25 cellular contexts compared by ENCODE assay signal in genomic region chr17:73742915-73743314, GRCh38.
"Had no signal": no experiment of that assay in that cellular context is flagged by ENCODE, and none has a peak within 500 bp of the region (broad histone marks: within the 10 kb centered on the region; RNA-seq: fewer than 3 reads in every experiment).

No MANE protein-coding gene starts in this region.

- H3K36me3 Mint-ChIP-seq: activated CD4-positive, alpha-beta memory T cell treated with anti-CD3 and anti-CD28 coated beads for 36 hours; activated naive CD4-positive, alpha-beta T cell treated with anti-CD3 and anti-CD28 coated beads, Interleukin-2, amount 10 ng/mL, durations not matched to agents 7 days and 5 days; naive B cell; stimulated activated effector memory CD8-positive, alpha-beta T cell treated with anti-CD3 and anti-CD28 coated beads, Interleukin-12 subunit alpha, Interleukin-12 subunit beta, amount 100 ng/mL, for 72 hours had no signal

- H3K36me3 ChIP-seq: colonic mucosa, esophagus squamous epithelium, gastrocnemius medialis, lower lobe of right lung, suprapubic skin, transverse colon, vagina had no signal

- H3K27me3 ChIP-seq: vagina had no signal

- H3K9me3 Mint-ChIP-seq: activated CD4-positive, alpha-beta memory T cell treated with anti-CD3 and anti-CD28 coated beads for 36 hours; activated naive CD4-positive, alpha-beta T cell treated with anti-CD3 and anti-CD28 coated beads, Interleukin-2, amount 10 ng/mL, durations not matched to agents 7 days and 5 days; activated T-cell treated with anti-CD3 and anti-CD28 coated beads, Interleukin-2, amount 50 U/mL, for 72 hours; endodermal cell; naive B cell; stimulated activated effector memory CD8-positive, alpha-beta T cell treated with anti-CD3 and anti-CD28 coated beads, Interleukin-12 subunit alpha, Interleukin-12 subunit beta, amount 100 ng/mL, for 72 hours; stimulated activated naive CD8-positive, alpha-beta T cell treated with anti-CD3 and anti-CD28 coated beads, Interleukin-15, amount 100 ng/mL, for 72 hours had no signal

- H3K4me1 ChIP-seq: colonic mucosa, esophagus squamous epithelium, gastrocnemius medialis, suprapubic skin, transverse colon, vagina had no signal

- H3K4me3 ChIP-seq: colonic mucosa, esophagus squamous epithelium, gastrocnemius medialis, lower lobe of right lung, suprapubic skin, transverse colon, vagina had no signal

- H3K27ac ChIP-seq: colonic mucosa, esophagus squamous epithelium, gastrocnemius medialis, lower lobe of right lung, suprapubic skin, transverse colon, vagina had no signal

- H3K27me3 Mint-ChIP-seq: activated CD4-positive, alpha-beta memory T cell treated with anti-CD3 and anti-CD28 coated beads for 36 hours; stimulated activated naive CD8-positive, alpha-beta T cell treated with anti-CD3 and anti-CD28 coated beads, Interleukin-15, amount 100 ng/mL, for 72 hours had no signal

- H3K4me1 Mint-ChIP-seq: activated naive CD4-positive, alpha-beta T cell treated with anti-CD3 and anti-CD28 coated beads, Interleukin-2, amount 10 ng/mL, durations not matched to agents 7 days and 5 days; endodermal cell had no signal

- H3K4me3 Mint-ChIP-seq: activated CD4-positive, alpha-beta memory T cell treated with anti-CD3 and anti-CD28 coated beads for 36 hours; activated naive CD4-positive, alpha-beta T cell treated with anti-CD3 and anti-CD28 coated beads, Interleukin-2, amount 10 ng/mL, durations not matched to agents 7 days and 5 days; activated T-cell treated with anti-CD3 and anti-CD28 coated beads, Interleukin-2, amount 50 U/mL, for 72 hours; endodermal cell; naive B cell; stimulated activated effector memory CD8-positive, alpha-beta T cell treated with anti-CD3 and anti-CD28 coated beads, Interleukin-12 subunit alpha, Interleukin-12 subunit beta, amount 100 ng/mL, for 72 hours; stimulated activated naive CD8-positive, alpha-beta T cell treated with anti-CD3 and anti-CD28 coated beads, Interleukin-15, amount 100 ng/mL, for 72 hours had no signal

- H3K9me3 ChIP-seq: colonic mucosa, esophagus squamous epithelium, gastrocnemius medialis, lower lobe of right lung, suprapubic skin, transverse colon, vagina had no signal

- H3K27ac Mint-ChIP-seq: activated CD4-positive, alpha-beta memory T cell treated with anti-CD3 and anti-CD28 coated beads for 36 hours; activated naive CD4-positive, alpha-beta T cell treated with anti-CD3 and anti-CD28 coated beads, Interleukin-2, amount 10 ng/mL, durations not matched to agents 7 days and 5 days; activated T-cell treated with anti-CD3 and anti-CD28 coated beads, Interleukin-2, amount 50 U/mL, for 72 hours; endodermal cell; naive B cell; stimulated activated effector memory CD8-positive, alpha-beta T cell treated with anti-CD3 and anti-CD28 coated beads, Interleukin-12 subunit alpha, Interleukin-12 subunit beta, amount 100 ng/mL, for 72 hours; stimulated activated naive CD8-positive, alpha-beta T cell treated with anti-CD3 and anti-CD28 coated beads, Interleukin-15, amount 100 ng/mL, for 72 hours had no signal

- ATAC-seq: activated T-cell treated with anti-CD3 and anti-CD28 coated beads, Interleukin-2, amount 50 U/mL, for 72 hours; gastrocnemius medialis; left lobe of liver; lower lobe of right lung; sciatic nerve; stimulated activated effector memory CD8-positive, alpha-beta T cell treated with anti-CD3 and anti-CD28 coated beads, Interleukin-12 subunit alpha, Interleukin-12 subunit beta, amount 100 ng/mL, for 72 hours; stimulated activated naive CD8-positive, alpha-beta T cell treated with anti-CD3 and anti-CD28 coated beads, Interleukin-15, amount 100 ng/mL, for 72 hours had no signal

- DNase-seq: activated CD4-positive, alpha-beta memory T cell treated with anti-CD3 and anti-CD28 coated beads for 36 hours; activated CD4-positive, alpha-beta T cell treated with anti-CD3 and anti-CD28 coated beads for 48 hours; activated effector memory CD4-positive, alpha-beta T cell treated with anti-CD3 and anti-CD28 coated beads, Interleukin-2, amount 50 U/mL, for 16 hours; activated naive CD4-positive, alpha-beta T cell treated with anti-CD3 and anti-CD28 coated beads, Interleukin-2, amount 10 ng/mL, durations not matched to agents 7 days and 5 days; activated T-cell treated with anti-CD3 and anti-CD28 coated beads, Interleukin-2, amount 50 U/mL, for 72 hours; amygdala; colonic mucosa; endodermal cell; esophagus squamous epithelium; gastrocnemius medialis; head of caudate nucleus; kidney; lower lobe of right lung; naive B cell; occipital lobe; small intestine; stimulated activated CD4-positive, alpha-beta T cell treated with anti-CD3 and anti-CD28 coated beads, Interleukin-2, amount 100 ng/mL, for 24 hours; stimulated activated naive CD8-positive, alpha-beta T cell treated with anti-CD3 and anti-CD28 coated beads, Interleukin-15, amount 100 ng/mL, for 72 hours; T-helper 9 cell; transverse colon had no signal
